ENCODE assay signal across 8 cellular contexts in genomic region chr6:132512638-132513632, GRCh38. TPM values are rescaled to one million over a fixed set of nuclear protein-coding genes. Genes with fewer than 3 reads are reported as not detected.
DNase-seq lines count a peak whose midpoint lies in the region; ATAC-seq, FAIRE-seq and TF ChIP-seq lines count a peak whose summit lies in the region.

A gene with protein sequence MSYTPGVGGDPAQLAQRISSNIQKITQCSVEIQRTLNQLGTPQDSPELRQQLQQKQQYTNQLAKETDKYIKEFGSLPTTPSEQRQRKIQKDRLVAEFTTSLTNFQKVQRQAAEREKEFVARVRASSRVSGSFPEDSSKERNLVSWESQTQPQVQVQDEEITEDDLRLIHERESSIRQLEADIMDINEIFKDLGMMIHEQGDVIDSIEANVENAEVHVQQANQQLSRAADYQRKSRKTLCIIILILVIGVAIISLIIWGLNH (minus strand): TSS chr6:132513116. CDS start chr6:132503530, 9,586 bp downstream.

- intact Hi-C loops in Calu3 (cut with micrococcal nuclease; ENCODE audit: unreplicated experiment) = no loop called here

- DNase-seq in Calu3 (peak; percentile 92), HUDEP-2 (lab: John Stamatoyannopoulos, UW; ENCODE audit: unreplicated experiment in 76 of 76) (peak; percentile 48 to 99 (median 90))
- DNase-seq in activated CD8-positive, alpha-beta memory T cell treated with anti-CD3 and anti-CD28 coated beads, Interleukin-2, amount 50 U/mL, for 48 hours = peak; percentile 89
- DNase-seq in stimulated activated CD8-positive, alpha-beta memory T cell treated with anti-CD3 and anti-CD28 coated beads, Interleukin-15, amount 100 ng/mL, for 24 hours (ENCODE audit: low read depth) = peak; percentile 66

- H2AFZ ChIP-seq in OCI-LY3 (ENCODE audit: low read depth, low read length) = peak within 1 kb of the TSS; percentile 69

- H3K36me3 ChIP-seq in OCI-LY3 (replicated peaks; ENCODE audit: low read depth, low read length) (peaks cover 12% of the 10 kb centered on the region), mesodermal cell (ENCODE audit: control insufficient read depth, insufficient read depth, low read length) (peaks cover 7% of the 10 kb centered on the region)

- H3K79me2 ChIP-seq in OCI-LY3 (ENCODE audit: low read length) = peaks cover 44% of the 10 kb centered on the region

- H3K27me3 Mint-ChIP-seq in Calu3 (ENCODE audit: unreplicated experiment) = no peaks in the 10 kb centered on the region

- H3K4me1 Mint-ChIP-seq in Calu3 (ENCODE audit: low read depth, unreplicated experiment) = peaks cover 32% of the 10 kb centered on the region

- WGBS in mesodermal cell (ENCODE audit: insufficient coverage in 2 of 2), 2 experiments = 0 to 2% methylated on average over 48 to 52 of the region's 67 CpGs

- H3K27ac ChIP-seq in OCI-LY3 (ENCODE audit: low read length) (peak within 1 kb of the TSS; percentile 82), mesodermal cell (ENCODE audit: low read depth, low read length, severe bottlenecking) (peak within 1 kb of the TSS; percentile 79)

- peak within 1 kb of the TSS; percentile 96 for H3K4me3 Mint-ChIP-seq in Calu3 (ENCODE audit: low read depth, unreplicated experiment)

- H3K27me3 ChIP-seq in OCI-LY3 (ENCODE audit: low read depth, low read length) = no peaks in the 10 kb centered on the region

- peak within 1 kb of the TSS; percentile 73 for H3K27ac Mint-ChIP-seq in Calu3 (ENCODE audit: unreplicated experiment)

- H3K4me1 ChIP-seq in OCI-LY3 (ENCODE audit: low read length) (peaks cover 29% of the 10 kb centered on the region), mesodermal cell (ENCODE audit: control insufficient read depth, insufficient read depth, low read length, poor library complexity, severe bottlenecking) (no peaks in the 10 kb centered on the region)

- peak within 1 kb of the TSS; percentile 74 for H3K9ac ChIP-seq in OCI-LY3 (ENCODE audit: low read length)

- no peaks in the 10 kb centered on the region for H3K9me3 ChIP-seq in OCI-LY3 (ENCODE audit: insufficient read depth, low read length)
- H3K9me3 ChIP-seq in mesodermal cell (ENCODE audit: control insufficient read depth, low read length) = no peaks in the 10 kb centered on the region

- peak; percentile 59 for FAIRE-seq in endometrium (lab: Jason Lieb, UNC)

- CTCF ChIA-PET in Calu3 (lab: Charles Lee) = interaction anchor here (0.8 to 1.4 kb wide), 5 partner anchors 12 to 255 kb away, joined by 3 to 5 read pairs (median 3); no protein-coding TSS in a partner anchor

- no TSS peak for BruUV-seq in Calu3 (replicated peaks; lab: Mats Ljungman, UMichigan)

- peak; percentile 86 for ATAC-seq in GM21390 (IDR thresholded peaks at IDR 0.05; ENCODE audit: unreplicated experiment)

- peaks cover 23% of the 10 kb centered on the region for H3K36me3 Mint-ChIP-seq in Calu3 (ENCODE audit: insufficient read depth, unreplicated experiment)

- H3K9me3 Mint-ChIP-seq in Calu3 (ENCODE audit: low read depth, unreplicated experiment) = no peaks in the 10 kb centered on the region

- H3K4me3 ChIP-seq in OCI-LY3 (ENCODE audit: low read length) = peak within 1 kb of the TSS; percentile 91
- H3K4me3 ChIP-seq in mesodermal cell (ENCODE audit: extremely low read depth, insufficient read depth, low read length, poor library complexity, severe bottlenecking) = peak within 1 kb of the TSS; percentile 77

- no peak for TF ChIP-seq CTCF in Calu3 (IDR thresholded peaks at IDR 0.05; ENCODE audit: unreplicated experiment)
- TF ChIP-seq CTCF in OCI-LY3 (IDR thresholded peaks at IDR 0.05; ENCODE audit: low read depth, low read length) = no peak

- H3K4me2 ChIP-seq in OCI-LY3 (ENCODE audit: low read length) = peak within 1 kb of the TSS; percentile 93

- H4K20me1 ChIP-seq in OCI-LY3 (ENCODE audit: insufficient read depth, low read length) = peaks cover 22% of the 10 kb centered on the region

RNA-seq across cellular contexts. Expression of the gene that starts here (rescaled TPM):
- total RNA-seq in Calu3 (2022) = 66.8 and 73.2 TPM in 2 replicates
- polyA plus RNA-seq in mesodermal cell (2013, experiment 1 of 2) = 41.3 TPM
- polyA plus RNA-seq in mesodermal cell (2013, experiment 2 of 2) = 31.2 TPM

Comparison
In these comparisons a context has a peak if more than half of its experiments do, and no peak if none do; other contexts are left out.
1. Peak in every context shown above with its lines: DNase-seq, ATAC-seq, H3K4me3 ChIP-seq and H3K27ac ChIP-seq.